ENCODE assay signal across 9 cellular contexts in the genomic region with DNA sequence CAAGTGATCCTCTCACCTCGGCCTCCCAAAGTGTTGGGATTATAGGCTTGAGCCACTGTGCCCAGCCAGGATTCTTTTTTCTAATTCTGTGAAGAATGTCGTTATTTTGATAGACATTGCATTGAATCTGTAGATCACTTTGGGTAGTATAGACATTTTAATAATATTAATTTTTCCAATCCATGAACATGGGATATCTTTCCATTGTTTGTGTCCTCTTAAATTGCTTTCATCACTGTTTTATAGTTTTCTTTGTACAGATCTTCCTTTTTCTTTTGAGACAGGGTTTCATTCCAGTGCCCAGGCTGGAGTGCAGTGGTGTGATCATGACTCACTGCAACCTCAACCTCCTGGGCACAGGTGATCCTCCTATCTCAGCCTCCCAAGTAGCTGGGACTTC.
"Had no signal": no experiment of that assay in that cellular context is flagged by ENCODE, and none has a peak within 500 bp of the region (broad histone marks: within the 10 kb centered on the region; RNA-seq: fewer than 3 reads in every experiment).

No MANE protein-coding gene starts in this region.

- H3K9me3 Mint-ChIP-seq: GM23338 had no signal

- H3K4me3 ChIP-seq: GM23248, GM23338, HAP-1 had no signal

- H3K4me1 ChIP-seq: HAP-1 had no signal

- H3K36me3 ChIP-seq: HAP-1 had no signal

- DNase-seq: GM23248, GOT3, H7, H9, HCEC 1CT, HFFc6 had no signal

- H3K27ac ChIP-seq: GM23248 had no signal

- H3K4me1 Mint-ChIP-seq: GM23338 had no signal

- H3K4me3 Mint-ChIP-seq: GM23338, H9, HFFc6 had no signal

- ATAC-seq: GM23338, HCT116 had no signal

- H3K9me3 ChIP-seq: HAP-1 had no signal

- H3K27ac Mint-ChIP-seq: GM23338, H9, HFFc6 had no signal
